ENCODE assay signal across 29 cellular contexts in genomic region chrX:81556880-81557279, GRCh38.
"Had no signal": no experiment of that assay in that cellular context is flagged by ENCODE, and none has a peak within 500 bp of the region (broad histone marks: within the 10 kb centered on the region; RNA-seq: fewer than 3 reads in every experiment).

No MANE protein-coding gene starts in this region.

- H3K36me3 ChIP-seq: stomach, suprapubic skin, thoracic aorta, thyroid gland, tibial artery, tibial nerve, transverse colon, upper lobe of left lung, upper lobe of right lung, uterus, vagina had no signal

- H3K4me3 ChIP-seq: stomach, suprapubic skin, testis, thoracic aorta, thyroid gland, tibial artery, tibial nerve, transverse colon, upper lobe of left lung, upper lobe of right lung, uterus, vagina had no signal

- H3K27ac Mint-ChIP-seq: stimulated activated effector memory CD8-positive, alpha-beta T cell treated with anti-CD3 and anti-CD28 coated beads, Interleukin-12 subunit alpha, Interleukin-12 subunit beta, amount 100 ng/mL, for 72 hours; stimulated activated memory B cell treated with anti-CD40 and anti-IgM and Interleukin-4, amounts not matched to agents 10 μg/mL and 1 μg/mL and 100 μg/mL, for 72 hours; stimulated activated naive B cell treated with anti-CD40 and anti-IgM and Interleukin-4, amounts not matched to agents 10 μg/mL and 1 μg/mL and 100 μg/mL, for 72 hours; stimulated activated naive CD8-positive, alpha-beta T cell treated with anti-CD3 and anti-CD28 coated beads, Interleukin-15, amount 100 ng/mL, for 72 hours; stimulated activated naive CD8-positive, alpha-beta T cell treated with anti-CD3 and anti-CD28 coated beads, Interleukin-15, Interleukin-2, amounts not matched to agents 100 ng/mL and 50 ng/mL, for 24 hours; type B pancreatic cell had no signal

- H3K27me3 ChIP-seq: stomach, suprapubic skin, testis, thyroid gland, tibial artery, tibial nerve, transverse colon, upper lobe of left lung, upper lobe of right lung, vagina had no signal

- H3K4me1 ChIP-seq: stomach, suprapubic skin, testis, thyroid gland, tibial artery, tibial nerve, transverse colon, upper lobe of left lung, upper lobe of right lung, uterus, vagina had no signal

- H3K36me3 Mint-ChIP-seq: stimulated activated effector memory CD8-positive, alpha-beta T cell treated with anti-CD3 and anti-CD28 coated beads, Interleukin-12 subunit alpha, Interleukin-12 subunit beta, amount 100 ng/mL, for 72 hours; stimulated activated memory B cell treated with anti-CD40 and anti-IgM and Interleukin-4, amounts not matched to agents 10 μg/mL and 1 μg/mL and 100 μg/mL, for 72 hours; stimulated activated naive B cell treated with anti-CD40 and anti-IgM and Interleukin-4, amounts not matched to agents 10 μg/mL and 1 μg/mL and 100 μg/mL, for 72 hours; type B pancreatic cell had no signal

- H3K27me3 Mint-ChIP-seq: stimulated activated memory B cell treated with anti-CD40 and anti-IgM and Interleukin-4, amounts not matched to agents 10 μg/mL and 1 μg/mL and 100 μg/mL, for 72 hours; stimulated activated naive CD8-positive, alpha-beta T cell treated with anti-CD3 and anti-CD28 coated beads, Interleukin-15, amount 100 ng/mL, for 72 hours; stimulated activated naive CD8-positive, alpha-beta T cell treated with anti-CD3 and anti-CD28 coated beads, Interleukin-15, Interleukin-2, amounts not matched to agents 100 ng/mL and 50 ng/mL, for 24 hours; type B pancreatic cell had no signal

- H3K4me3 Mint-ChIP-seq: stimulated activated effector memory CD8-positive, alpha-beta T cell treated with anti-CD3 and anti-CD28 coated beads, Interleukin-12 subunit alpha, Interleukin-12 subunit beta, amount 100 ng/mL, for 72 hours; stimulated activated memory B cell treated with anti-CD40 and anti-IgM and Interleukin-4, amounts not matched to agents 10 μg/mL and 1 μg/mL and 100 μg/mL, for 72 hours; stimulated activated naive B cell treated with anti-CD40 and anti-IgM and Interleukin-4, amounts not matched to agents 10 μg/mL and 1 μg/mL and 100 μg/mL, for 72 hours; stimulated activated naive CD8-positive, alpha-beta T cell treated with anti-CD3 and anti-CD28 coated beads, Interleukin-15, amount 100 ng/mL, for 72 hours; stimulated activated naive CD8-positive, alpha-beta T cell treated with anti-CD3 and anti-CD28 coated beads, Interleukin-15, Interleukin-2, amounts not matched to agents 100 ng/mL and 50 ng/mL, for 24 hours; type B pancreatic cell had no signal

- FAIRE-seq: urothelium cell line had no signal

- H3K9me3 ChIP-seq: stomach, suprapubic skin, testis, thoracic aorta, thyroid gland, tibial artery, tibial nerve, transverse colon, upper lobe of left lung, upper lobe of right lung, uterus, vagina had no signal

- H3K9me3 Mint-ChIP-seq: stimulated activated effector memory CD8-positive, alpha-beta T cell treated with anti-CD3 and anti-CD28 coated beads, Interleukin-12 subunit alpha, Interleukin-12 subunit beta, amount 100 ng/mL, for 72 hours; stimulated activated memory B cell treated with anti-CD40 and anti-IgM and Interleukin-4, amounts not matched to agents 10 μg/mL and 1 μg/mL and 100 μg/mL, for 72 hours; stimulated activated naive B cell treated with anti-CD40 and anti-IgM and Interleukin-4, amounts not matched to agents 10 μg/mL and 1 μg/mL and 100 μg/mL, for 72 hours; stimulated activated naive CD8-positive, alpha-beta T cell treated with anti-CD3 and anti-CD28 coated beads, Interleukin-15, amount 100 ng/mL, for 72 hours; stimulated activated naive CD8-positive, alpha-beta T cell treated with anti-CD3 and anti-CD28 coated beads, Interleukin-15, Interleukin-2, amounts not matched to agents 100 ng/mL and 50 ng/mL, for 24 hours; type B pancreatic cell had no signal

- DNase-seq: stimulated activated CD4-positive, alpha-beta T cell treated with anti-CD3 and anti-CD28 coated beads, Interleukin-2, amount 100 ng/mL, for 48 hours; stimulated activated CD4-positive, alpha-beta T cell treated with anti-CD3 and anti-CD28 coated beads, Interleukin-4, amount 100 ng/mL, for 1 hour; stimulated activated CD4-positive, alpha-beta T cell treated with anti-CD3 and anti-CD28 coated beads, Interleukin-4, amount 100 ng/mL, for 24 hours; stimulated activated CD4-positive, alpha-beta T cell treated with anti-CD3 and anti-CD28 coated beads, Interleukin-4, amount 100 ng/mL, for 4 hours; stimulated activated CD8-positive, alpha-beta memory T cell treated with anti-CD3 and anti-CD28 coated beads, Interleukin-4, amount 100 ng/mL, for 48 hours; stimulated activated naive B cell treated with anti-CD40 and anti-IgM and Interleukin-4, amounts not matched to agents 10 μg/mL and 1 μg/mL and 100 μg/mL, for 72 hours; stimulated activated naive CD4-positive, alpha-beta T cell; stimulated activated naive CD4-positive, alpha-beta T cell treated with Interleukin-2 at 50 U/mL for 16 hours; stimulated activated naive CD8-positive, alpha-beta T cell treated with anti-CD3 and anti-CD28 coated beads, Interleukin-15, amount 100 ng/mL, for 72 hours; stimulated activated naive CD8-positive, alpha-beta T cell treated with anti-CD3 and anti-CD28 coated beads, Interleukin-15, Interleukin-2, amounts not matched to agents 100 U/mL and 50 U/mL, for 24 hours; stomach; substantia nigra; testis; thyroid gland; tibial artery; transverse colon; trophoblast cell; upper lobe of left lung; upper lobe of right lung; uterus had no signal

- ATAC-seq: stimulated activated effector memory CD8-positive, alpha-beta T cell treated with anti-CD3 and anti-CD28 coated beads, Interleukin-12 subunit alpha, Interleukin-12 subunit beta, amount 100 ng/mL, for 72 hours; stimulated activated memory B cell treated with anti-CD40 and anti-IgM and Interleukin-4, amounts not matched to agents 10 μg/mL and 1 μg/mL and 100 μg/mL, for 72 hours; stimulated activated naive B cell treated with anti-CD40 and anti-IgM and Interleukin-4, amounts not matched to agents 10 μg/mL and 1 μg/mL and 100 μg/mL, for 72 hours; stimulated activated naive CD8-positive, alpha-beta T cell treated with anti-CD3 and anti-CD28 coated beads, Interleukin-15, amount 100 ng/mL, for 72 hours; stimulated activated naive CD8-positive, alpha-beta T cell treated with anti-CD3 and anti-CD28 coated beads, Interleukin-15, Interleukin-2, amounts not matched to agents 100 U/mL and 50 U/mL, for 24 hours; upper lobe of right lung had no signal

- H3K27ac ChIP-seq: stomach, suprapubic skin, testis, thoracic aorta, thyroid gland, tibial artery, tibial nerve, transverse colon, upper lobe of left lung, upper lobe of right lung, uterus, vagina had no signal

- H3K4me1 Mint-ChIP-seq: stimulated activated effector memory CD8-positive, alpha-beta T cell treated with anti-CD3 and anti-CD28 coated beads, Interleukin-12 subunit alpha, Interleukin-12 subunit beta, amount 100 ng/mL, for 72 hours; stimulated activated memory B cell treated with anti-CD40 and anti-IgM and Interleukin-4, amounts not matched to agents 10 μg/mL and 1 μg/mL and 100 μg/mL, for 72 hours; stimulated activated naive B cell treated with anti-CD40 and anti-IgM and Interleukin-4, amounts not matched to agents 10 μg/mL and 1 μg/mL and 100 μg/mL, for 72 hours; stimulated activated naive CD8-positive, alpha-beta T cell treated with anti-CD3 and anti-CD28 coated beads, Interleukin-15, amount 100 ng/mL, for 72 hours had no signal
